2 cellular contexts compared by ENCODE assay signal in the genomic region with DNA sequence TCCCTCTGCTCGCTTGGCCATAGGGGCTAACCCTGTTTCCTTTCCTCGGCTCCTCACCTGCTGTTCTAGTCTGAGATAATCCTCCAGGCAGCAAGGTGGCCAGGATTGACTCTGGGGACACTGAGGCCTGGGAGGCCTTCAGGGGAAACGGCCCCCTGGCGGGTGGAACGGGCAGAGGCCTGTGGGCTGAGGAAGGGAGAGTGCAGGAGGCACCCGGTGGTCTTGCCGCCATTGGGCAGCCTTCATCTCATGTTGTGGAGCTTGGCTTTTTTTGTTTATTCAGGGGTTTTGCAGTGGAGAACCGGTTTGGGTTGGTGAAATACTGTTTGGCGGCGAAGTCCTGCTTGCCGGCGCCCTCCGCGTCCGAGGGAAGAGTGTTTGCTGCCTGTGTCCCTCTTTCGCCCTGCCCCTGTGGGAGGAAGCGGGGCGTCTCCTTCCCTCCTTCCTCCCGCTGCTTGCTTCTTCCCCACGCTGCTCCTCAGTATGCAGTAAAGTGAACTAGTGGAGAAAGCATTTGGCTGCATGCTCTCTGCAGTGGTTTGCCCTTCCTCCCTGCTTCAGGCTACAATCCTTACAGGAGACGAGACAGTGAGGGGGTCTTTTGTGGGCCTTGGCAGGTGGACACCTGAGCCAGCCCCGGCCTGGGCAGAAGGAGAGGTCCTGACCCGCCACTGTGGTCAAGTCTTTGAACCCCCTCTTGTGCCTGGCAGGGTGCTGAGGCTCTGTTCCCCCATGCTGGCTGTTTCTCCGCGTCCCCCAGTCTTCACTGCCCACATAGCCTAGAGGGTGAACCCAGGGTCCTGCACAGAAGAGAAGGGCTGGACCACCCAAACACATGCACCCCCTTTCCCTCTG.
TF ChIP-seq lines count a peak whose summit lies in the region.

No MANE protein-coding gene starts in this region.

TF ChIP-seq in GM23338, 12 proteins besides CTCF, POLR2A, EP300 and RAD21:
- no peak for TF ChIP-seq ZNF331 (CRISPR knock-in tag; IDR thresholded peaks at IDR 0.05; ENCODE audit: low read depth)
- no peak for TF ChIP-seq REST (IDR thresholded peaks at IDR 0.05; ENCODE audit: unreplicated experiment)
- no peak for TF ChIP-seq CREB1 (CRISPR knock-in tag; IDR thresholded peaks at IDR 0.05; ENCODE audit: low read depth)
- no peak for TF ChIP-seq EZH2phosphoT487 (IDR thresholded peaks at IDR 0.05; ENCODE audit: unreplicated experiment)
- TF ChIP-seq, protein P1, sequence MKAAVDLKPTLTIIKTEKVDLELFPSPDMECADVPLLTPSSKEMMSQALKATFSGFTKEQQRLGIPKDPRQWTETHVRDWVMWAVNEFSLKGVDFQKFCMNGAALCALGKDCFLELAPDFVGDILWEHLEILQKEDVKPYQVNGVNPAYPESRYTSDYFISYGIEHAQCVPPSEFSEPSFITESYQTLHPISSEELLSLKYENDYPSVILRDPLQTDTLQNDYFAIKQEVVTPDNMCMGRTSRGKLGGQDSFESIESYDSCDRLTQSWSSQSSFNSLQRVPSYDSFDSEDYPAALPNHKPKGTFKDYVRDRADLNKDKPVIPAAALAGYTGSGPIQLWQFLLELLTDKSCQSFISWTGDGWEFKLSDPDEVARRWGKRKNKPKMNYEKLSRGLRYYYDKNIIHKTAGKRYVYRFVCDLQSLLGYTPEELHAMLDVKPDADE (IDR thresholded peaks at IDR 0.05), result no peak
- TF ChIP-seq POLR2AphosphoS5 (IDR thresholded peaks at IDR 0.05; ENCODE audit: low read depth), result no peak

TF ChIP-seq in IMR-90, 13 proteins besides CTCF, POLR2A, EP300 and RAD21:
- TF ChIP-seq RFX5 (IDR thresholded peaks at IDR 0.05; ENCODE audit: low read depth, low read length) (no peak), CEBPB (IDR thresholded peaks at IDR 0.05; ENCODE audit: low read depth, low read length) (no peak), FOS (IDR thresholded peaks at IDR 0.05; ENCODE audit: low read depth, low read length) (no peak), CHD1 (IDR thresholded peaks at IDR 0.05; ENCODE audit: low read depth, low read length) (no peak), MAZ (IDR thresholded peaks at IDR 0.05; ENCODE audit: borderline replicate concordance, low read depth, low read length) (no peak), USF2 (IDR thresholded peaks at IDR 0.05; ENCODE audit: low read depth, low read length) (no peak), SMC3 (IDR thresholded peaks at IDR 0.05; ENCODE audit: low read depth, low read length) (no peak), RCOR1 (IDR thresholded peaks at IDR 0.05; ENCODE audit: insufficient replicate concordance, low read length) (no peak), MXI1 (IDR thresholded peaks at IDR 0.05; ENCODE audit: borderline replicate concordance, low read depth, low read length) (no peak), NFE2L2 (IDR thresholded peaks at IDR 0.05; ENCODE audit: low read depth, low read length) (no peak), MAFK (IDR thresholded peaks at IDR 0.05; ENCODE audit: low read depth, low read length) (no peak), BHLHE40 (IDR thresholded peaks at IDR 0.05; ENCODE audit: low read depth, low read length) (no peak)
- TF ChIP-seq, protein P2, sequence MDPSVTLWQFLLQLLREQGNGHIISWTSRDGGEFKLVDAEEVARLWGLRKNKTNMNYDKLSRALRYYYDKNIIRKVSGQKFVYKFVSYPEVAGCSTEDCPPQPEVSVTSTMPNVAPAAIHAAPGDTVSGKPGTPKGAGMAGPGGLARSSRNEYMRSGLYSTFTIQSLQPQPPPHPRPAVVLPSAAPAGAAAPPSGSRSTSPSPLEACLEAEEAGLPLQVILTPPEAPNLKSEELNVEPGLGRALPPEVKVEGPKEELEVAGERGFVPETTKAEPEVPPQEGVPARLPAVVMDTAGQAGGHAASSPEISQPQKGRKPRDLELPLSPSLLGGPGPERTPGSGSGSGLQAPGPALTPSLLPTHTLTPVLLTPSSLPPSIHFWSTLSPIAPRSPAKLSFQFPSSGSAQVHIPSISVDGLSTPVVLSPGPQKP (IDR thresholded peaks at IDR 0.05; ENCODE audit: borderline replicate concordance, low read depth, low read length), result no peak
